Comparison of ENCODE assay signal across 8 cellular contexts in the genomic region with DNA sequence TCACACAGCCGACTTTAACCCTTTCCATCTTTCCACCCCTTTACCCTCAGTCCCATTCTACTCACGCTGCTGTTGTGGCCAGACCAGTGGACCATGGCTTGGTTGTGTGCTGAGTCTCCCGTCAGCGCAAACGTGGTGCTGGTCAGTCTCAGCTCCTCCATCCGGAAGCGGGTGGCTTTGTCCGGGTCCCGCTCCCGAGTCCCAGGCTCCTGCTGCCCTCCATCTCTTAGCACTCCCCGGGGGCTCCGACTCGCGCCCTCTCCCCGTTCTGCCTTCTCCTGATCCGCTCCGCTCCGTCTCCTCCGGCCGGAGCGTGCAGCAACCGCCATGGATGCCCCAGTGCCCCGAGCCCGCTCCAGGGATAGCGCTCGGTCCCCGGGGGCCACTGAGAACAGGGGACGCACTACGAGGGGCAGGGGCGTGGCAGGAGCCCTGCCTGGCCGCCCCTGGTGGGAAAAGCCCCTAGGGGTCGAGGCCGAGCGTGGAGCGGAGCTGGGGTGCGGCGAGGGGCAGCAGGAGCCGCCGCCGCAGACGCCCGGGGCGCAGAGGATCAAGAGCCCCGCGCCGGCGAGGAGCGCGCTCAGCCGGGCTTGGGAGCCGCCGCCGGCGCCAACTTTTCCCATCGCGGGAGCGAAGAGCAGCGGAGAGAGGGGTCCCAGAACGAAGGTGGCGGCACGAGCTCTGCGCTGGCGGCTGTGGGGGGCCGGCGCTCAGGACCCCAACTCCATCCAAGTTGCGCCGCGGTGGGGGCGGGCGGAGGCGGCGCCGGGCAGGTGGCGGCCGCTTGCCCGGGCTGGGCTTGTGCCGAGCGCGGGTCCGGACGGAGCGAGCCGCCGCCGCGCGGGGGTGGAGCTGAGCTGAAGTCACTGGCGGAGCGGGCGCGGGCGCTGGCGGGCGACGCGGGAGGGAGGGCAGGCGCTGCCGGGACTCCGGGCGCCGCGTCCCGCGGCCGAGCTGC. TPM values are rescaled to one million over a fixed set of nuclear protein-coding genes. Genes with fewer than 3 reads are reported as not detected.
DNase-seq lines count a peak whose midpoint lies in the region; ATAC-seq, FAIRE-seq and TF ChIP-seq lines count a peak whose summit lies in the region.

A gene (minus strand): TSS at position 803 of the 958 bp plus-strand sequence.

- TF ChIP-seq CTCF in colonic mucosa (IDR thresholded peaks at IDR 0.05) (no peak), HepG2 (CRISPR knock-in tag; IDR thresholded peaks at IDR 0.05) (no peak)

- TF ChIP-seq RAD21 in HepG2 (CRISPR knock-in tag; IDR thresholded peaks at IDR 0.05), result no peak

- POLR2A ChIA-PET in HepG2 (lab: Yijun Ruan, JAX), result no interaction called here

- H3K36me3 ChIP-seq in HUES6 (ENCODE audit: control insufficient read depth, insufficient read depth, low read length), result no peaks in the 10 kb centered on the region
- no peaks in the 10 kb centered on the region for H3K36me3 ChIP-seq in colonic mucosa
- H3K36me3 ChIP-seq in HepG2 (replicated peaks in 1 of 2; ENCODE audit: control insufficient read depth in 1 of 2, insufficient read depth in 2 of 2, low read length in 2 of 2), result no peaks in the 10 kb centered on the region

- TF ChIP-seq EP300 in HepG2 (IDR thresholded peaks at IDR 0.05; ENCODE audit: low read depth in 2 of 2, low read length in 2 of 2) (no peak), HepG2 (CRISPR knock-in tag; IDR thresholded peaks at IDR 0.05; ENCODE audit: borderline replicate concordance) (no peak)

- CTCF ChIA-PET in HepG2 (lab: Yijun Ruan, JAX; ENCODE audit: low intra/inter-chr PET ratio, low total read pairs), result no interaction called here

- FAIRE-seq in HepG2 (lab: Jason Lieb, UNC), result no peak

- H3K4me2 ChIP-seq in HepG2 (ENCODE audit: low read depth, low read length), result peak within 1 kb of the TSS; percentile 32; the same call in 1 of the 2 replicates

- peaks cover 6% of the 10 kb centered on the region for H3K9me3 Mint-ChIP-seq in stimulated activated effector memory CD8-positive, alpha-beta T cell treated with anti-CD3 and anti-CD28 coated beads, Interleukin-12 subunit alpha, Interleukin-12 subunit beta, amount 100 ng/mL, for 72 hours

- no peaks in the 10 kb centered on the region for H3K36me3 Mint-ChIP-seq in stimulated activated effector memory CD8-positive, alpha-beta T cell treated with anti-CD3 and anti-CD28 coated beads, Interleukin-12 subunit alpha, Interleukin-12 subunit beta, amount 100 ng/mL, for 72 hours

- WGBS in HepG2 (ENCODE audit: low lambda C conversion rate), result 13% methylated on average over 38 of the region's 105 CpGs

- DNase-seq in colonic mucosa, result peak; percentile 23
- DNase-seq in HepG2 (ENCODE audit: low spot score), result no peak
- no peak for DNase-seq in stimulated activated effector memory CD8-positive, alpha-beta T cell treated with anti-CD3 and anti-CD28 coated beads, Interleukin-12 subunit alpha, Interleukin-12 subunit beta, amount 100 ng/mL, for 72 hours (ENCODE audit: low spot score in 2 of 2)
- DNase-seq in NCI-H187 treated with DMSO at 0.1 percent for 48 hours (lab: John Stamatoyannopoulos, UW), result no peak
- DNase-seq in NCI-H1436 (lab: John Stamatoyannopoulos, UW), result no peak
- no peak for DNase-seq in GM19238 (ENCODE audit: insufficient read length, low spot score)

- in situ Hi-C loops in HepG2 (cut with HindIII; ENCODE audit: extremely low pct_ligation_motif_present, low pct_unique_long_range_greater_than_20kb), result no loop called here

- H3K4me3 Mint-ChIP-seq in stimulated activated effector memory CD8-positive, alpha-beta T cell treated with anti-CD3 and anti-CD28 coated beads, Interleukin-12 subunit alpha, Interleukin-12 subunit beta, amount 100 ng/mL, for 72 hours, result no peak within 1 kb of the TSS

- H3K9me3 ChIP-seq in HUES6 (ENCODE audit: control insufficient read depth, insufficient read depth, low read depth, low read length) (no peaks in the 10 kb centered on the region), colonic mucosa (no peaks in the 10 kb centered on the region), HepG2 (ENCODE audit: low read length) (no peaks in the 10 kb centered on the region)

- TF ChIP-seq POLR2A in HepG2 (IDR thresholded peaks at IDR 0.05; ENCODE audit: insufficient read depth in 1 of 2, low read depth in 2 of 2, low read length in 2 of 2), result no peak

- H3K4me1 Mint-ChIP-seq in stimulated activated effector memory CD8-positive, alpha-beta T cell treated with anti-CD3 and anti-CD28 coated beads, Interleukin-12 subunit alpha, Interleukin-12 subunit beta, amount 100 ng/mL, for 72 hours, result no peaks in the 10 kb centered on the region

- intact Hi-C loops in colonic mucosa (cut with DNase I) (no loop called here), HepG2 (cut with micrococcal nuclease; ENCODE audit: unreplicated experiment) (no loop called here)

- H2AFZ ChIP-seq in HepG2 (ENCODE audit: low read length), result no peak within 1 kb of the TSS

- H3K27ac Mint-ChIP-seq in stimulated activated effector memory CD8-positive, alpha-beta T cell treated with anti-CD3 and anti-CD28 coated beads, Interleukin-12 subunit alpha, Interleukin-12 subunit beta, amount 100 ng/mL, for 72 hours, result no peak within 1 kb of the TSS

- H3K27ac ChIP-seq in HUES6 (ENCODE audit: low read depth, low read length), result no peak within 1 kb of the TSS
- no peak within 1 kb of the TSS for H3K27ac ChIP-seq in colonic mucosa
- no peak within 1 kb of the TSS for H3K27ac ChIP-seq in HepG2 (ENCODE audit: extremely low read length, insufficient read depth, low read length)

- no peaks in the 10 kb centered on the region for H3K79me2 ChIP-seq in HepG2 (ENCODE audit: insufficient read depth, low read length)

- no TSS peak for BruUV-seq in HepG2 (replicated peaks; lab: Mats Ljungman, UMichigan)

- H3K4me3 ChIP-seq in HUES6 (ENCODE audit: low read depth, low read length), result peak within 1 kb of the TSS; percentile 79
- H3K4me3 ChIP-seq in colonic mucosa, result peak within 1 kb of the TSS; percentile 33
- peak within 1 kb of the TSS in 1 of 3 experiments; percentile 46; a peak in 2 of 6 replicates for H3K4me3 ChIP-seq in HepG2 (replicated peaks in 1 of 3; ENCODE audit: insufficient read depth in 1 of 3, low read depth in 2 of 3, low read length in 3 of 3)

- H3K27me3 ChIP-seq in HUES6 (ENCODE audit: control insufficient read depth, insufficient read depth, low read length) (peaks cover 75% of the 10 kb centered on the region), colonic mucosa (peaks cover 11% of the 10 kb centered on the region), HepG2 (ENCODE audit: control insufficient read depth in 1 of 2, insufficient read depth in 2 of 2, low read length in 2 of 2) (peaks cover 2 to 17% of the 10 kb centered on the region in 2 experiments; a peak in 3 of 5 replicates)

- H4K20me1 ChIP-seq in HepG2 (ENCODE audit: insufficient read depth, low read length), result no peaks in the 10 kb centered on the region

- H3K4me1 ChIP-seq in HUES6 (ENCODE audit: control insufficient read depth, insufficient read depth, low read length) (peaks cover 5% of the 10 kb centered on the region; the same call in 1 of the 2 replicates), colonic mucosa (no peaks in the 10 kb centered on the region), HepG2 (ENCODE audit: insufficient read depth, low read length) (no peaks in the 10 kb centered on the region; the same call in 1 of the 2 replicates)

- ATAC-seq in HepG2, result peak; percentile 97
- ATAC-seq in stimulated activated effector memory CD8-positive, alpha-beta T cell treated with anti-CD3 and anti-CD28 coated beads, Interleukin-12 subunit alpha, Interleukin-12 subunit beta, amount 100 ng/mL, for 72 hours, result peak; percentile 11
- ATAC-seq in GM21515 (IDR thresholded peaks at IDR 0.05; ENCODE audit: unreplicated experiment), result no peak

- peak within 1 kb of the TSS; percentile 48 for H3K9ac ChIP-seq in HUES6 (ENCODE audit: low read length)
- H3K9ac ChIP-seq in colonic mucosa (ENCODE audit: low read depth in 2 of 2, low read length in 2 of 2), result no peak within 1 kb of the TSS
- no peak within 1 kb of the TSS for H3K9ac ChIP-seq in HepG2 (ENCODE audit: insufficient read depth, low read depth, low read length)

TF ChIP-seq in HepG2, 621 proteins besides CTCF, POLR2A, EP300 and RAD21 (continues in another document):
- TF ChIP-seq, protein P1, sequence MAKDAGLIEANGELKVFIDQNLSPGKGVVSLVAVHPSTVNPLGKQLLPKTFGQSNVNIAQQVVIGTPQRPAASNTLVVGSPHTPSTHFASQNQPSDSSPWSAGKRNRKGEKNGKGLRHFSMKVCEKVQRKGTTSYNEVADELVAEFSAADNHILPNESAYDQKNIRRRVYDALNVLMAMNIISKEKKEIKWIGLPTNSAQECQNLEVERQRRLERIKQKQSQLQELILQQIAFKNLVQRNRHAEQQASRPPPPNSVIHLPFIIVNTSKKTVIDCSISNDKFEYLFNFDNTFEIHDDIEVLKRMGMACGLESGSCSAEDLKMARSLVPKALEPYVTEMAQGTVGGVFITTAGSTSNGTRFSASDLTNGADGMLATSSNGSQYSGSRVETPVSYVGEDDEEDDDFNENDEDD (CRISPR knock-in tag; IDR thresholded peaks at IDR 0.05; ENCODE audit: borderline replicate concordance), result peak; percentile 31; the same call in 1 of the 2 replicates

RNA-seq across cellular contexts. Expression of the gene that starts here (rescaled TPM):
- 1 to 10 TPM in 1 of 2 donors, under 1 TPM in 1; 0.40 to 1.6 TPM for total RNA-seq in colonic mucosa
- not detected in 2 replicates for total RNA-seq in HepG2 (2016; rRNA removed; fragmentation: Illumina TruSeq; extraction: Trizol)
- total RNA-seq in HepG2 (2016; cell fraction: cytosol; rRNA removed; fragmentation: Illumina TruSeq; extraction: Trizol; ENCODE audit: low read depth), result not detected in 2 replicates
- not detected in 2 replicates for total RNA-seq in HepG2 (2016; cell fraction: insoluble cytoplasmic fraction; rRNA removed; fragmentation: Illumina TruSeq; extraction: Trizol)
- total RNA-seq in HepG2 (2016; cell fraction: membrane; rRNA removed; fragmentation: Illumina TruSeq; extraction: Trizol), result not detected in 2 replicates
- not detected in 2 replicates for total RNA-seq in HepG2 (2016; cell fraction: nucleus; rRNA removed; fragmentation: Illumina TruSeq; extraction: Trizol)
- not detected in 2 replicates for polyA plus RNA-seq in HepG2 (2011; rRNA removed)
- not detected in 2 replicates for polyA plus RNA-seq in HepG2 (2011; cell fraction: cytosol; rRNA removed)
- polyA plus RNA-seq in HepG2 (2011; cell fraction: nucleus; rRNA removed), result 0.09 TPM in 1 of 2 replicates, not detected in the other
- not detected in 2 replicates for polyA plus RNA-seq in HepG2 (2012)
- not detected in 2 replicates for polyA plus RNA-seq in HepG2 (2016; cell fraction: cytosol; fragmentation: Illumina TruSeq; extraction: Trizol; ENCODE audit: low read depth)
- not detected in 2 replicates for polyA plus RNA-seq in HepG2 (2016; cell fraction: insoluble cytoplasmic fraction; fragmentation: Illumina TruSeq; extraction: Trizol; ENCODE audit: low read depth)
- not detected in 2 replicates for polyA plus RNA-seq in HepG2 (2016; cell fraction: membrane; fragmentation: Illumina TruSeq; extraction: Trizol; ENCODE audit: low read depth)
- polyA plus RNA-seq in HepG2 (2016; cell fraction: nucleus; fragmentation: Illumina TruSeq; extraction: Trizol; ENCODE audit: insufficient read depth, low read depth), result not detected in 2 replicates
- not detected in 2 replicates for polyA minus RNA-seq in HepG2 (2011; rRNA and poly(A)+ RNA removed; ENCODE audit: low replicate concordance)
- polyA minus RNA-seq in HepG2 (2011; cell fraction: cytosol; rRNA and poly(A)+ RNA removed), result not detected in 2 replicates
- not detected in 2 replicates for polyA minus RNA-seq in HepG2 (2011; cell fraction: nucleus; rRNA and poly(A)+ RNA removed)

Comparison
In these comparisons a context has a peak if more than half of its experiments do, and no peak if none do; other contexts are left out.
1. Peak in ATAC-seq and H3K4me2 ChIP-seq in HepG2; RNA of the gene not detected or under 1 TPM.